Comparison of ENCODE assay signal across 13 cellular contexts in genomic region chr17:81537856-81538555, GRCh38. TPM values are rescaled to one million over a fixed set of nuclear protein-coding genes. Genes with fewer than 3 reads are reported as not detected.
DNase-seq lines count a peak whose midpoint lies in the region; ATAC-seq, FAIRE-seq and TF ChIP-seq lines count a peak whose summit lies in the region.
"Had no signal": no experiment of that assay in that cellular context is flagged by ENCODE, and none has a peak within 500 bp of the region (broad histone marks: within the 10 kb centered on the region; RNA-seq: fewer than 3 reads in every experiment).

No MANE protein-coding gene starts in this region.

- peaks cover 9 to 10% of the 10 kb centered on the region in 2 donors for H3K4me1 Mint-ChIP-seq in immature natural killer cell

- peaks cover 4 to 9% (median 8%) of the 10 kb centered on the region in 3 donors for H3K27me3 Mint-ChIP-seq in immature natural killer cell (ENCODE audit: low read depth in 3 of 3)

- peaks cover 0 to 17% (median 0%) of the 10 kb centered on the region in 3 donors for H3K4me1 ChIP-seq in pancreas
- H3K4me1 ChIP-seq: parathyroid adenoma had no signal

- CTCF ChIA-PET in RWPE1 (lab: Yijun Ruan, JAX), result interaction anchor here (0.5 to 1.1 kb wide), 5 partner anchors 19 to 346 kb away, joined by 3 to 9 read pairs (median 4); no protein-coding TSS in a partner anchor

- peaks cover 0 to 2% (median 0%) of the 10 kb centered on the region in 6 donors for H3K9me3 Mint-ChIP-seq in immature natural killer cell

- no peak overlapping the region for H3K27ac Mint-ChIP-seq in immature natural killer cell
- H3K27ac Mint-ChIP-seq: activated CD8-positive, alpha-beta memory T cell treated with anti-CD3 and anti-CD28 coated beads, Interleukin-2, amount 10 ng/mL, durations not matched to agents 7 days and 5 days had no signal

- H3K9me3 ChIP-seq in pancreas, result no peaks in the 10 kb centered on the region
- H3K9me3 ChIP-seq: thyroid gland had no signal

- POLR2A ChIA-PET in RWPE1 (lab: Yijun Ruan, JAX; ENCODE audit: low non-redundant PET), result interaction anchor here (0.7 kb wide), 1 partner anchor 9 kb away, joined by 3 read pairs; no protein-coding TSS in a partner anchor

- H3K36me3 Mint-ChIP-seq in immature natural killer cell, result peaks cover 0 to 4% (median 4%) of the 10 kb centered on the region in 3 donors
- H3K36me3 Mint-ChIP-seq: activated CD8-positive, alpha-beta memory T cell treated with anti-CD3 and anti-CD28 coated beads, Interleukin-2, amount 10 ng/mL, durations not matched to agents 7 days and 5 days had no signal

- H3K27ac ChIP-seq in RWPE1 (peak overlapping the region; percentile 42), pancreas (peak overlapping the region; percentile 58 to 85 (median 73))
- H3K27ac ChIP-seq: parathyroid adenoma, thyroid gland had no signal

- no peaks in the 10 kb centered on the region for H3K27me3 ChIP-seq in pancreas
- H3K27me3 ChIP-seq: thyroid gland had no signal

- 35% methylated on average over 26 of the region's 26 CpGs for WGBS in pancreas, 2 donors

- H3K36me3 ChIP-seq in pancreas, result peaks cover 0 to 10% (median 0%) of the 10 kb centered on the region in 3 donors

- no peak for FAIRE-seq in pancreas (lab: Jason Lieb, UNC)
- FAIRE-seq: keratinocyte had no signal

- H3K4me3 Mint-ChIP-seq in immature natural killer cell, result no peak overlapping the region
- H3K4me3 Mint-ChIP-seq: activated CD8-positive, alpha-beta memory T cell treated with anti-CD3 and anti-CD28 coated beads, Interleukin-2, amount 10 ng/mL, durations not matched to agents 7 days and 5 days had no signal

- peak; percentile 19; the same call in 1 of the 2 replicates for TF ChIP-seq CTCF in RWPE1 (conservative IDR thresholded peaks at IDR 0.05; ENCODE audit: low read depth)
- no peak for TF ChIP-seq CTCF in pancreas (IDR thresholded peaks at IDR 0.05)

- intact Hi-C loops in pancreas (cut with DNase I), result loop anchor here in 1 of 3 donors (5.0 kb wide), 1 partner anchor 396 kb away; no protein-coding TSS in a partner anchor

- peak overlapping the region in 2 of 4 donors; percentile 33 to 58 for H3K4me3 ChIP-seq in pancreas
- H3K4me3 ChIP-seq: thyroid gland had no signal

- DNase-seq in DMS79 treated with DMSO at 0.1 percent for 48 hours (lab: John Stamatoyannopoulos, UW) (peak; percentile 60), NCI-H2029 (lab: John Stamatoyannopoulos, UW) (peak; percentile 89), RWPE1 (ENCODE audit: low spot score) (no peak), pancreas (peak in 5 of 6 donors; percentile 80 to 94 (median 86)), immature natural killer cell (no peak), epidermal melanocyte (ENCODE audit: insufficient read length, low spot score) (no peak), inferior parietal cortex (ENCODE audit: extremely low spot score) (no peak), mucosa of gallbladder (ENCODE audit: low spot score) (no peak)
- DNase-seq: anterior cingulate cortex had no signal

- ATAC-seq in pancreas, result peak; percentile 51 to 57 (median 56)

RNA-seq across cellular contexts. Expression of gene FSCN2, which starts 9.8 kb away (rescaled TPM):
- total RNA-seq in pancreas, result 10 to 100 TPM in 4 of 6 donors, 1 to 10 TPM in 2; 7.9 to 11.9 (median 10.7) TPM
- polyA plus RNA-seq in pancreas, result 10 to 100 TPM in 1 of 2 donors, 1 to 10 TPM in 1; 2.5 to 15.3 TPM
- polyA plus RNA-seq in immature natural killer cell, result under 1 TPM in 1 of 3 donors, not detected in 2; 0.23 TPM
- total RNA-seq in mucosa of gallbladder, result 1.4 TPM
- polyA plus RNA-seq: keratinocyte had no signal

RNA-seq across cellular contexts. Expression of gene FAAP100, which starts 14.1 kb away (rescaled TPM):
- total RNA-seq in pancreas (10 to 100 TPM in 5 of 6 donors, 1 to 10 TPM in 1; 9.4 to 17.5 (median 12.2) TPM), mucosa of gallbladder (37.0 TPM)
- polyA plus RNA-seq in pancreas (10 to 100 TPM; 40.0 to 66.0 TPM), immature natural killer cell (10 to 100 TPM; 11.4 to 25.0 (median 14.5) TPM)

RNA-seq across cellular contexts. Expression of gene ACTG1, which starts 25.4 kb away (rescaled TPM):
- 1,000 to 10,000 TPM; 1,458 to 2,872 (median 2,024) TPM for total RNA-seq in pancreas
- 1,000 to 10,000 TPM in 1 of 2 donors, 100 to 1,000 TPM in 1; 889 to 1,003 TPM for polyA plus RNA-seq in pancreas
- 1,000 to 10,000 TPM; 1,637 to 3,074 (median 2,788) TPM for polyA plus RNA-seq in immature natural killer cell
- total RNA-seq in mucosa of gallbladder, result 2,344 TPM

Comparison
In these comparisons a context has a peak if more than half of its experiments do, and no peak if none do; other contexts are left out.
1. DNase-seq: peak in DMS79 treated with DMSO at 0.1 percent for 48 hours (single experiment), NCI-H2029 (single experiment) and pancreas (5 of 6); none in RWPE1 (single experiment), immature natural killer cell (0 of 3), epidermal melanocyte (single experiment), inferior parietal cortex (single experiment) and mucosa of gallbladder (single experiment).